33 cellular contexts compared by ENCODE assay signal in genomic region chr7:72466797-72467196, GRCh38. TPM values are rescaled to one million over a fixed set of nuclear protein-coding genes. Genes with fewer than 3 reads are reported as not detected.
"Had no signal": no experiment of that assay in that cellular context is flagged by ENCODE, and none has a peak within 500 bp of the region (broad histone marks: within the 10 kb centered on the region; RNA-seq: fewer than 3 reads in every experiment).

No MANE protein-coding gene starts in this region.

- H3K4me3 Mint-ChIP-seq: activated B cell treated with CpG ODN at 0.5 μM for 24 hours; activated CD4-positive, alpha-beta memory T cell treated with anti-CD3 and anti-CD28 coated beads for 36 hours; activated CD4-positive, alpha-beta T cell treated with anti-CD3 and anti-CD28 coated beads, Interleukin-2, amount 10 ng/mL, durations not matched to agents 24 days and 14 days; activated CD8-positive, alpha-beta T cell treated with anti-CD3 and anti-CD28 coated beads for 36 hours; activated naive CD4-positive, alpha-beta T cell treated with anti-CD3 and anti-CD28 coated beads, Interleukin-2, amount 10 ng/mL, durations not matched to agents 7 days and 5 days; activated naive CD8-positive, alpha-beta T cell treated with anti-CD3 and anti-CD28 coated beads for 36 hours; activated T-cell treated with anti-CD3 and anti-CD28 coated beads, Interleukin-2, amount 50 U/mL, for 24 hours; brain; T-helper 1 cell treated with Interleukin-12 subunit alpha and Interleukin-12 subunit beta and Interleukin-4 antibody, amounts not matched to agents 30 μg/mL and 1 μg/mL, for 36 hours; T-helper 2 cell treated with Interferon-gamma antibody and Interleukin-4, amounts not matched to agents 5 μg/mL and 100 μg/mL, for 36 hours had no signal

- H3K9me3 Mint-ChIP-seq: activated CD4-positive, alpha-beta T cell treated with anti-CD3 and anti-CD28 coated beads, Interleukin-2, amount 10 ng/mL, durations not matched to agents 24 days and 14 days; activated naive CD8-positive, alpha-beta T cell treated with anti-CD3 and anti-CD28 coated beads for 36 hours; activated T-helper 2 cell treated with anti-CD3 and anti-CD28 coated beads, Interferon-gamma antibody, Interleukin-2, Interleukin-4, amounts not matched to agents 10 μg/mL and 5 μg/mL and 100 μg/mL, durations not matched to agents 14 hours and 24 hours and 36 hours had no signal

- H3K36me3 ChIP-seq: adrenal gland, ascending aorta, cardiac muscle cell had no signal

- H3K27me3 ChIP-seq: adrenal gland, ascending aorta, cardiac muscle cell had no signal

- H3K4me3 ChIP-seq: adrenal gland, ascending aorta, cardiac muscle cell had no signal

- H3K4me1 ChIP-seq: adrenal gland, ascending aorta had no signal

- H3K4me1 Mint-ChIP-seq: activated B cell treated with CpG ODN at 0.5 μM for 24 hours; activated CD4-positive, alpha-beta T cell treated with anti-CD3 and anti-CD28 coated beads, Interleukin-2, amount 10 ng/mL, durations not matched to agents 24 days and 14 days; activated naive CD4-positive, alpha-beta T cell treated with anti-CD3 and anti-CD28 coated beads, Interleukin-2, amount 10 ng/mL, durations not matched to agents 7 days and 5 days; activated naive CD8-positive, alpha-beta T cell treated with anti-CD3 and anti-CD28 coated beads for 36 hours; brain had no signal

- H3K36me3 Mint-ChIP-seq: activated CD4-positive, alpha-beta memory T cell treated with anti-CD3 and anti-CD28 coated beads for 36 hours; activated naive CD4-positive, alpha-beta T cell treated with anti-CD3 and anti-CD28 coated beads, Interleukin-2, amount 10 ng/mL, durations not matched to agents 7 days and 5 days; activated naive CD4-positive, alpha-beta T cell treated with anti-CD3 and anti-CD28 coated beads, Interleukin-2, amount 50 U/mL, for 72 hours; activated naive CD8-positive, alpha-beta T cell treated with anti-CD3 and anti-CD28 coated beads for 36 hours; brain had no signal

- DNase-seq: activated B cell treated with CpG ODN at 0.5 μM for 24 hours; activated CD4-positive, alpha-beta memory T cell treated with anti-CD3 and anti-CD28 coated beads for 36 hours; activated CD4-positive, alpha-beta T cell treated with anti-CD3 and anti-CD28 coated beads for 4 hours; activated CD4-positive, alpha-beta T cell treated with anti-CD3 and anti-CD28 coated beads, Interleukin-2, amount 10 ng/mL, durations not matched to agents 24 days and 14 days; activated CD4-positive, alpha-beta T cell treated with anti-CD3 and anti-CD28 coated beads, Interleukin-2, amount 50 U/mL, for 1 hour; activated CD4-positive, alpha-beta T cell treated with anti-CD3 and anti-CD28 coated beads, Interleukin-2, amount 50 U/mL, for 4 hours; activated CD4-positive, CD25-positive, alpha-beta regulatory T cell treated with anti-CD3 and anti-CD28 coated beads, Interleukin-2, amount 50 U/mL, for 72 hours; activated CD8-positive, alpha-beta memory T cell treated with anti-CD3 and anti-CD28 coated beads, Interleukin-2, amount 50 U/mL, for 48 hours; activated CD8-positive, alpha-beta T cell treated with anti-CD3 and anti-CD28 coated beads for 36 hours; activated effector memory CD4-positive, alpha-beta T cell treated with Interleukin-2 at 50 U/mL for 16 hours; activated gamma-delta T cell; activated naive CD4-positive, alpha-beta T cell treated with anti-CD3 and anti-CD28 coated beads, Interleukin-2, amount 10 ng/mL, durations not matched to agents 7 days and 5 days; activated naive CD4-positive, alpha-beta T cell treated with Interleukin-2 at 50 U/mL for 16 hours; activated naive CD8-positive, alpha-beta T cell treated with anti-CD3 and anti-CD28 coated beads for 36 hours; activated T-cell treated with anti-CD3 and anti-CD28 coated beads, Interleukin-2, amount 50 U/mL, for 24 hours; activated T-cell treated with anti-CD3 and anti-CD28 coated beads, Interleukin-2, amount 50 U/mL, for 48 hours; amniotic stem cell; central memory CD4-positive, alpha-beta T cell; T-helper 1 cell; T-helper 2 cell; T-helper 9 cell had no signal

- ATAC-seq: activated CD8-positive, alpha-beta T cell treated with anti-CD3 and anti-CD28 coated beads for 36 hours; activated naive CD4-positive, alpha-beta T cell treated with anti-CD3 and anti-CD28 coated beads, Interleukin-2, amount 50 U/mL, for 72 hours had no signal

- H3K27ac ChIP-seq: ascending aorta, cardiac muscle cell, VCaP had no signal

- FAIRE-seq: bronchial epithelial cell, TTC549 had no signal

- H3K27me3 Mint-ChIP-seq: activated B cell treated with CpG ODN at 0.5 μM for 24 hours; activated CD4-positive, alpha-beta memory T cell treated with anti-CD3 and anti-CD28 coated beads for 36 hours; activated CD4-positive, alpha-beta T cell treated with anti-CD3 and anti-CD28 coated beads, Interleukin-2, amount 10 ng/mL, durations not matched to agents 24 days and 14 days; activated CD8-positive, alpha-beta T cell treated with anti-CD3 and anti-CD28 coated beads for 36 hours; activated naive CD4-positive, alpha-beta T cell treated with anti-CD3 and anti-CD28 coated beads, Interleukin-2, amount 10 ng/mL, durations not matched to agents 7 days and 5 days; activated naive CD8-positive, alpha-beta T cell treated with anti-CD3 and anti-CD28 coated beads for 36 hours; activated T-cell treated with anti-CD3 and anti-CD28 coated beads, Interleukin-2, amount 50 U/mL, for 24 hours had no signal

- H3K27ac Mint-ChIP-seq: activated B cell treated with CpG ODN at 0.5 μM for 24 hours; activated CD4-positive, alpha-beta memory T cell treated with anti-CD3 and anti-CD28 coated beads for 36 hours; activated CD4-positive, alpha-beta T cell treated with anti-CD3 and anti-CD28 coated beads, Interleukin-2, amount 10 ng/mL, durations not matched to agents 24 days and 14 days; activated CD8-positive, alpha-beta T cell treated with anti-CD3 and anti-CD28 coated beads for 36 hours; activated naive CD4-positive, alpha-beta T cell treated with anti-CD3 and anti-CD28 coated beads, Interleukin-2, amount 10 ng/mL, durations not matched to agents 7 days and 5 days; activated naive CD4-positive, alpha-beta T cell treated with anti-CD3 and anti-CD28 coated beads, Interleukin-2, amount 50 U/mL, for 72 hours; activated naive CD8-positive, alpha-beta T cell treated with anti-CD3 and anti-CD28 coated beads for 36 hours; activated T-cell treated with anti-CD3 and anti-CD28 coated beads, Interleukin-2, amount 50 U/mL, for 24 hours; activated T-helper 2 cell treated with anti-CD3 and anti-CD28 coated beads, Interferon-gamma antibody, Interleukin-2, Interleukin-4, amounts not matched to agents 10 μg/mL and 5 μg/mL and 100 μg/mL, durations not matched to agents 14 hours and 24 hours and 36 hours; brain; T-helper 1 cell treated with Interleukin-12 subunit alpha and Interleukin-12 subunit beta and Interleukin-4 antibody, amounts not matched to agents 30 μg/mL and 1 μg/mL, for 36 hours; T-helper 2 cell treated with Interferon-gamma antibody and Interleukin-4, amounts not matched to agents 5 μg/mL and 100 μg/mL, for 36 hours had no signal

- H3K9me3 ChIP-seq: adrenal gland had no signal

RNA-seq across cellular contexts. Expression of gene CALN1, which starts 54.7 kb away (rescaled TPM):
- total RNA-seq: activated B cell treated with CpG ODN at 0.5 μM for 24 hours; activated CD4-positive, alpha-beta memory T cell treated with anti-CD3 and anti-CD28 coated beads for 36 hours; activated CD4-positive, alpha-beta T cell treated with anti-CD3 and anti-CD28 coated beads, Interleukin-2, amount 10 ng/mL, durations not matched to agents 24 days and 14 days; activated CD8-positive, alpha-beta memory T cell treated with anti-CD3 and anti-CD28 coated beads for 36 hours; activated naive CD4-positive, alpha-beta T cell treated with anti-CD3 and anti-CD28 coated beads, Interleukin-2, amount 50 U/mL, for 72 hours; activated naive CD8-positive, alpha-beta T cell treated with anti-CD3 and anti-CD28 coated beads for 36 hours; activated T-helper 2 cell treated with anti-CD3 and anti-CD28 coated beads, Interferon-gamma antibody, Interleukin-2, Interleukin-4, amounts not matched to agents 10 μg/mL and 5 μg/mL and 100 μg/mL, durations not matched to agents 14 hours and 24 hours and 36 hours; bronchial epithelial cell had no signal
